Comparison of ENCODE assay signal across 8 cellular contexts in genomic region chr18:76450452-76450851, GRCh38. TPM values are rescaled to one million over a fixed set of nuclear protein-coding genes. Genes with fewer than 3 reads are reported as not detected.
DNase-seq lines count a peak whose midpoint lies in the region; ATAC-seq and TF ChIP-seq lines count a peak whose summit lies in the region.

No MANE protein-coding gene starts in this region.

- no peaks in the 10 kb centered on the region for H3K36me3 ChIP-seq in parathyroid adenoma (ENCODE audit: control insufficient read depth, insufficient read depth, low read length)

- H3K79me2 ChIP-seq in parathyroid adenoma = peaks cover 37% of the 10 kb centered on the region

- H3K4me2 ChIP-seq in parathyroid adenoma (ENCODE audit: low read length) = no peak overlapping the region

- H3K9ac ChIP-seq in parathyroid adenoma = no peak overlapping the region

- H3K4me1 ChIP-seq in parathyroid adenoma = peaks cover 3% of the 10 kb centered on the region

- H3K9me3 ChIP-seq in parathyroid adenoma (ENCODE audit: control insufficient read depth, low read length) = no peaks in the 10 kb centered on the region

- H3K4me3 ChIP-seq in WI38 (ENCODE audit: low read depth, low read length) (peak overlapping the region; percentile 61), fibroblast of the aortic adventitia (ENCODE audit: low read depth, low read length) (peak overlapping the region; percentile 71), parathyroid adenoma (ENCODE audit: low read depth, low read length) (no peak overlapping the region)

- no peak for TF ChIP-seq CTCF in WI38 (IDR thresholded peaks at IDR 0.05; ENCODE audit: low read depth, low read length)
- no peak for TF ChIP-seq CTCF in fibroblast of the aortic adventitia (IDR thresholded peaks at IDR 0.05; ENCODE audit: insufficient read depth, low read length)
- TF ChIP-seq CTCF in parathyroid adenoma (IDR thresholded peaks at IDR 0.05) = no peak

- H3K27me3 ChIP-seq in parathyroid adenoma (ENCODE audit: control insufficient read depth, insufficient read depth, low read length) = no peaks in the 10 kb centered on the region

- DNase-seq in EH (ENCODE audit: low read depth) (peak; percentile 51), fibroblast of the aortic adventitia (ENCODE audit: low read depth) (peak; percentile 87), foreskin melanocyte (no peak), NCI-H345 (lab: John Stamatoyannopoulos, UW) (no peak)

- no peak overlapping the region for H2AFZ ChIP-seq in parathyroid adenoma

- ATAC-seq in GM19351 (IDR thresholded peaks at IDR 0.05; ENCODE audit: unreplicated experiment) (no peak), GM21423 (IDR thresholded peaks at IDR 0.05; ENCODE audit: unreplicated experiment) (no peak)

- peak overlapping the region; percentile 45 for H3K27ac ChIP-seq in parathyroid adenoma

RNA-seq across cellular contexts. Expression of gene ZNF516, which starts 44.6 kb away (rescaled TPM):
- 10.8 and 21.9 TPM in 2 replicates for total RNA-seq in fibroblast of the aortic adventitia (ENCODE audit: low replicate concordance)

Comparison
In these comparisons a context has a peak if more than half of its experiments do, and no peak if none do; other contexts are left out.
1. DNase-seq: peak in EH (single experiment) and fibroblast of the aortic adventitia (single experiment); none in foreskin melanocyte (single experiment) and NCI-H345 (single experiment).